In the genomic region with DNA sequence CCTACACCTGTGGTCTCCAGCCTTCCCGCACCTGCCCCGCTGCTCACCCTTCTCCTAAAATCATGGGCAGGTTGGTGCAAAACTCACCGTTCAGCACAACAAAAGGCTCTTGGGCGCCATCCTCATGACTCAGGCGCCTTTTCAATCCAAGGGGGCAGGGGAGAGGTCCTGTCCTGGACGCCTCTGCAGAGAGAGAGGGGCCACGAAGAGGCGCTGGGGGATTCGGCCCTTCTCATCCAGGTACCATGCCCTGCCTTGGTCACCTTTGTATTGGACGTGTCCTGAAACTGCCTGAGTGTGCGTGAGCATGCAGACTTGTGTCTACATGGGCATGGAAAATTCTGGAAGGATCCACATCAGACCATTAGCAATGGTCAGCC, we compare ENCODE assay signal across 1 cellular context.
TF ChIP-seq lines count a peak whose summit lies in the region.

No MANE protein-coding gene starts in this region.

TF ChIP-seq in WTC11, 78 proteins besides CTCF, POLR2A, EP300 and RAD21 (continued from another document):
- TF ChIP-seq, protein P1, sequence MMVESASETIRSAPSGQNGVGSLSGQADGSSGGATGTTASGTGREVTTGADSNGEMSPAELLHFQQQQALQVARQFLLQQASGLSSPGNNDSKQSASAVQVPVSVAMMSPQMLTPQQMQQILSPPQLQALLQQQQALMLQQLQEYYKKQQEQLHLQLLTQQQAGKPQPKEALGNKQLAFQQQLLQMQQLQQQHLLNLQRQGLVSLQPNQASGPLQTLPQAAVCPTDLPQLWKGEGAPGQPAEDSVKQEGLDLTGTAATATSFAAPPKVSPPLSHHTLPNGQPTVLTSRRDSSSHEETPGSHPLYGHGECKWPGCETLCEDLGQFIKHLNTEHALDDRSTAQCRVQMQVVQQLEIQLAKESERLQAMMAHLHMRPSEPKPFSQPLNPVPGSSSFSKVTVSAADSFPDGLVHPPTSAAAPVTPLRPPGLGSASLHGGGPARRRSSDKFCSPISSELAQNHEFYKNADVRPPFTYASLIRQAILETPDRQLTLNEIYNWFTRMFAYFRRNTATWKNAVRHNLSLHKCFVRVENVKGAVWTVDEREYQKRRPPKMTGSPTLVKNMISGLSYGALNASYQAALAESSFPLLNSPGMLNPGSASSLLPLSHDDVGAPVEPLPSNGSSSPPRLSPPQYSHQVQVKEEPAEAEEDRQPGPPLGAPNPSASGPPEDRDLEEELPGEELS (CRISPR knock-in tag; IDR thresholded peaks at IDR 0.05) = no peak
- TF ChIP-seq, protein P2, sequence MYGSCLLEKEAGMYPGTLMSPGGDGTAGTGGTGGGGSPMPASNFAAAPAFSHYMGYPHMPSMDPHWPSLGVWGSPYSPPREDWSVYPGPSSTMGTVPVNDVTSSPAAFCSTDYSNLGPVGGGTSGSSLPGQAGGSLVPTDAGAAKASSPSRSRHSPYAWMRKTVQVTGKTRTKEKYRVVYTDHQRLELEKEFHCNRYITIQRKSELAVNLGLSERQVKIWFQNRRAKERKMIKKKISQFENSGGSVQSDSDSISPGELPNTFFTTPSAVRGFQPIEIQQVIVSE (CRISPR knock-in tag; IDR thresholded peaks at IDR 0.05; ENCODE audit: borderline replicate concordance) = no peak
- no peak for TF ChIP-seq ZNF396 (CRISPR knock-in tag; IDR thresholded peaks at IDR 0.05; ENCODE audit: borderline replicate concordance)
- TF ChIP-seq MYBL2 (CRISPR knock-in tag; IDR thresholded peaks at IDR 0.05) = no peak
- TF ChIP-seq RELA (CRISPR knock-in tag; IDR thresholded peaks at IDR 0.05; ENCODE audit: borderline replicate concordance) = no peak
